In genomic region chr16:28491080-28491969, GRCh38 we compare ENCODE assay signal across 9 cellular contexts. TPM values are rescaled to one million over a fixed set of nuclear protein-coding genes. Genes with fewer than 3 reads are reported as not detected.
DNase-seq lines count a peak whose midpoint lies in the region; ATAC-seq and TF ChIP-seq lines count a peak whose summit lies in the region.
"Had no signal": no experiment of that assay in that cellular context is flagged by ENCODE, and none has a peak within 500 bp of the region (broad histone marks: within the 10 kb centered on the region; RNA-seq: fewer than 3 reads in every experiment).

No MANE protein-coding gene starts in this region.

- peaks cover 18% of the 10 kb centered on the region for H3K79me2 ChIP-seq in PC-9 (ENCODE audit: low read depth)

- CTCF ChIA-PET in PC-9 (lab: Charles Lee) = interaction anchor here (0.6 kb wide), 3 partner anchors 58 to 187 kb away, joined by 3 to 19 read pairs (median 3); no protein-coding TSS in a partner anchor

- H3K4me3 ChIP-seq in PC-9 = peak overlapping the region; percentile 78
- peak overlapping the region; percentile 77 to 100 for H3K4me3 ChIP-seq in cardiac fibroblast (replicated peaks in 1 of 2; ENCODE audit: low read depth in 2 of 2, low read length in 2 of 2)

- POLR2A ChIA-PET in PC-9 (lab: Charles Lee; ENCODE audit: unreplicated experiment) = interaction anchor here (0.6 to 0.9 kb wide), 4 partner anchors 8 to 118 kb away, joined by 3 to 16 read pairs (median 10); no protein-coding TSS in a partner anchor

- H3F3A ChIP-seq in PC-9 (ENCODE audit: insufficient read depth, low read depth) = peaks cover 11% of the 10 kb centered on the region

- peaks cover 12% of the 10 kb centered on the region; the same call in 1 of the 2 replicates for H3K36me3 ChIP-seq in PC-9 (ENCODE audit: low read depth)

- peaks cover 26% of the 10 kb centered on the region for H3K4me1 ChIP-seq in PC-9 (replicated peaks; ENCODE audit: insufficient read depth)

- DNase-seq in NCI-H1417 (lab: John Stamatoyannopoulos, UW) (peak; percentile 0 to 60 (median 26)), NCI-H1417 treated with DMSO at 0.1 percent for 48 hours (lab: John Stamatoyannopoulos, UW) (no peak), PC-9 (peak; percentile 72 to 95), cardiac fibroblast (ENCODE audit: low read depth in 2 of 2) (peak; percentile 9 to 13), left colon (peak; percentile 58 to 61), cerebellar nuclear complex (lab: John Stamatoyannopoulos, UW) (no peak)
- peak; percentile 38 for DNase-seq in stimulated activated naive CD8-positive, alpha-beta T cell treated with anti-CD3 and anti-CD28 coated beads, Interleukin-15, Interleukin-2, amounts not matched to agents 100 U/mL and 50 U/mL, for 24 hours

- no peaks in the 10 kb centered on the region for H3K27me3 ChIP-seq in PC-9 (ENCODE audit: insufficient read depth, low read depth)

- no peaks in the 10 kb centered on the region for H4K20me1 ChIP-seq in PC-9 (ENCODE audit: insufficient read depth)

- H2AFZ ChIP-seq in PC-9 = peak overlapping the region; percentile 81

- TSS peak; percentile 35 for BruUV-seq in PC-9 (replicated peaks; lab: Mats Ljungman, UMichigan)

- ATAC-seq in HG02642 (IDR thresholded peaks at IDR 0.05; ENCODE audit: poor library complexity, unreplicated experiment) (peak; percentile 2), left colon (peak; percentile 29)
- no peak for ATAC-seq in stimulated activated naive CD8-positive, alpha-beta T cell treated with anti-CD3 and anti-CD28 coated beads, Interleukin-15, Interleukin-2, amounts not matched to agents 100 U/mL and 50 U/mL, for 24 hours

- no peaks in the 10 kb centered on the region for H3K9me2 ChIP-seq in PC-9 (ENCODE audit: insufficient read depth)

- intact Hi-C loops in PC-9 (cut with micrococcal nuclease; ENCODE audit: unreplicated experiment) (loop anchor here (1.0 to 5.0 kb wide), 2 partner anchors 36 to 58 kb away; no protein-coding TSS in a partner anchor), left colon (cut with DNase I, micrococcal nuclease) (no loop called here)

- TF ChIP-seq CTCF in PC-9 (conservative IDR thresholded peaks at IDR 0.05) (no peak; the same call in 1 of the 2 replicates), cardiac fibroblast (IDR thresholded peaks at IDR 0.05; ENCODE audit: low read depth, low read length) (peak; percentile 42)

- peak overlapping the region; percentile 91 for H3K27ac ChIP-seq in PC-9

- H3K4me2 ChIP-seq in PC-9 = peak overlapping the region; percentile 72

- no peaks in the 10 kb centered on the region for H3K9me3 ChIP-seq in PC-9 (ENCODE audit: insufficient read depth, low read depth)

RNA-seq across cellular contexts. Expression of gene CLN3, which starts 0.5 kb away (rescaled TPM):
- total RNA-seq in PC-9 (2021) (59.1 and 70.3 TPM in 2 replicates), left colon (100 to 1,000 TPM in 1 of 2 donors, 10 to 100 TPM in 1; 84.0 to 142 TPM)

RNA-seq across cellular contexts. Expression of gene APOBR, which starts 3.1 kb away (rescaled TPM):
- 2.4 and 2.5 TPM in 2 replicates for total RNA-seq in PC-9 (2021)
- total RNA-seq in left colon = 10 to 100 TPM; 49.8 to 96.0 TPM

RNA-seq across cellular contexts. Expression of gene IL27, which starts 15.3 kb away (rescaled TPM):
- not detected in 2 replicates for total RNA-seq in PC-9 (2021)
- not detected for total RNA-seq in left colon
- total RNA-seq: dermis microvascular lymphatic vessel endothelial cell had no signal

RNA-seq across cellular contexts. Expression of gene NPIPB7, which starts 19.2 kb away (rescaled TPM):
- not detected in 2 replicates for total RNA-seq in PC-9 (2021)
- under 1 TPM in 1 of 2 donors, not detected in 1; 0.21 TPM for total RNA-seq in left colon
- total RNA-seq: dermis microvascular lymphatic vessel endothelial cell had no signal

RNA-seq across cellular contexts. Expression of gene NUPR1, which starts 47.4 kb away (rescaled TPM):
- total RNA-seq in PC-9 (2021) (17.3 and 21.3 TPM in 2 replicates), left colon (100 to 1,000 TPM in 1 of 2 donors, 10 to 100 TPM in 1; 52.2 to 106 TPM)

Comparison
In these comparisons a context has a peak if more than half of its experiments do, and no peak if none do; other contexts are left out.
1. DNase-seq: peak in NCI-H1417 (3 of 3), PC-9 (2 of 2), cardiac fibroblast (2 of 2), left colon (2 of 2) and stimulated activated naive CD8-positive, alpha-beta T cell treated with anti-CD3 and anti-CD28 coated beads, Interleukin-15, Interleukin-2, amounts not matched to agents 100 U/mL and 50 U/mL, for 24 hours (single experiment); none in NCI-H1417 treated with DMSO at 0.1 percent for 48 hours (single experiment) and cerebellar nuclear complex (0 of 2).
2. RNA of gene APOBR, which starts 3.1 kb away (total RNA-seq): 49.8 to 96.0 TPM in left colon; 2.4 to 2.5 TPM in PC-9; every median in the first group is over 10 times any median in the second.